Comparison of ENCODE assay signal across 1 cellular context in the genomic region with DNA sequence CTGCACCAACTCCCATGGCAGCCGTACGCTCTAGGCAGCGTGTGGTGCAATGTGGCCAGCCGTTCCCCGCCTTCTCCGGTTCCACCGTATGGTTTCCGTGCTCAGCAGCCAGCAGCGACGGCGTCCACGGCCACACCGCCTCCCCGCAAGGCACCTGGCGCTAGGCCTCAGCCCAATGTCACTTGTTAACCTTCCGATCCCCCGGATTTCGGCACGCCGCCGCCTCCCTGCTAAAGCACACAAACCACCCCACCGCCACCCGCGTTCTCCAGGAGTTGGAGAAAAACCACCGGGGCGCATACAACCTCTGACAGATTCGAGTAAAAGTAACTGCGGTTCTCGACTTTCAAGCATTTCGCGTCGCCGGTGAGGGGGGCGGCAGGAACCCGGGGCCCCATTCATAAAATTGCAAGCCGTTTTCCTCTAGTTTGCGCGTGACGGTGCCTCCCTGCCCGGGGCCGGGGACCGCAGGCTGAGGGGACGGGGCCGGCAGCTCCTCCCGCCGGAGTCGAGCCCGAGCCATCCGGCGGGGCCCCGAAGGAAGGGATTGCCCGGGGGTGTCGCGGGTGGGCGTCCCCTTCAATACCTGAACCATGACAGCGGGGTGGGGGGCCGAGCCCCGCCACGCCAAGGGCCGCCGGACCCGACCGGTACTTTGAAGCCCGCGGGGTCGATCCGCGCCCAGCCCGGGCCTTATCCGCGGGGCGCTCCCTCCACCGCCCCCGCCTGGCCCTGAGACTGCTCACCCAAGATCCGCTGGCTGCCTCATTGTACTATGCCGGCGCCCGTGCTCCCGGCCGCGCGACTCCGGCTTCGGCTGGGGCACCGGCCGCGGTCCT.
TF ChIP-seq lines count a peak whose summit lies in the region.

A gene with protein sequence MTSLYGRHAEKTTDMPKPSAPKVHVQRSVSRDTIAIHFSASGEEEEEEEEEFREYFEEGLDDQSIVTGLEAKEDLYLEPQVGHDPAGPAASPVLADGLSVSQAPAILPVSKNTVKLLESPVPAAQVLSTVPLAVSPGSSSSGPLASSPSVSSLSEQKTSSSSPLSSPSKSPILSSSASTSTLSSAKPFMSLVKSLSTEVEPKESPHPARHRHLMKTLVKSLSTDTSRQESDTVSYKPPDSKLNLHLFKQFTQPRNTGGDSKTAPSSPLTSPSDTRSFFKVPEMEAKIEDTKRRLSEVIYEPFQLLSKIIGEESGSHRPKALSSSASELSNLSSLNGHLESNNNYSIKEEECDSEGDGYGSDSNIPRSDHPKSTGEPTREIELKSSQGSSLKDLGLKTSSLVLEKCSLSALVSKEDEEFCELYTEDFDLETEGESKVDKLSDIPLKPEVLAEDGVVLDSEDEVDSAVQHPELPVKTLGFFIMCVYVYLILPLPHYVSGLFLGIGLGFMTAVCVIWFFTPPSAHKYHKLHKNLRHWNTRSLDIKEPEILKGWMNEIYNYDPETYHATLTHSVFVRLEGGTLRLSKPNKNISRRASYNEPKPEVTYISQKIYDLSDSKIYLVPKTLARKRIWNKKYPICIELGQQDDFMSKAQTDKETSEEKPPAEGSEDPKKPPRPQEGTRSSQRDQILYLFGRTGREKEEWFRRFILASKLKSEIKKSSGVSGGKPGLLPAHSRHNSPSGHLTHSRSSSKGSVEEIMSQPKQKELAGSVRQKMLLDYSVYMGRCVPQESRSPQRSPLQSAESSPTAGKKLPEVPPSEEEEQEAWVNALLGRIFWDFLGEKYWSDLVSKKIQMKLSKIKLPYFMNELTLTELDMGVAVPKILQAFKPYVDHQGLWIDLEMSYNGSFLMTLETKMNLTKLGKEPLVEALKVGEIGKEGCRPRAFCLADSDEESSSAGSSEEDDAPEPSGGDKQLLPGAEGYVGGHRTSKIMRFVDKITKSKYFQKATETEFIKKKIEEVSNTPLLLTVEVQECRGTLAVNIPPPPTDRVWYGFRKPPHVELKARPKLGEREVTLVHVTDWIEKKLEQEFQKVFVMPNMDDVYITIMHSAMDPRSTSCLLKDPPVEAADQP (minus strand): TSS at position 839 of the 839 bp plus-strand sequence. CDS start 49,043 bp downstream, outside the sequence.

TF ChIP-seq in HCT116, 20 proteins besides CTCF, POLR2A, EP300 and RAD21 (continued from another document):
- TF ChIP-seq, protein P1, sequence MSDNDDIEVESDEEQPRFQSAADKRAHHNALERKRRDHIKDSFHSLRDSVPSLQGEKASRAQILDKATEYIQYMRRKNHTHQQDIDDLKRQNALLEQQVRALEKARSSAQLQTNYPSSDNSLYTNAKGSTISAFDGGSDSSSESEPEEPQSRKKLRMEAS (IDR thresholded peaks at IDR 0.05) = peak; percentile 68; the same call in 1 of the 2 replicates
- TF ChIP-seq EZH2 (IDR thresholded peaks at IDR 0.05) (no peak), SRF (IDR thresholded peaks at IDR 0.05; ENCODE audit: low read depth) (no peak), ELF1 (IDR thresholded peaks at IDR 0.05; ENCODE audit: borderline replicate concordance, low read depth) (no peak), POLR2AphosphoS5 (IDR thresholded peaks at IDR 0.05; ENCODE audit: low read depth, low read length) (peak; percentile 78)
TF ChIP-seq in HCT116: peak in this region for 4.
